2 cellular contexts compared by ENCODE assay signal in the genomic region with DNA sequence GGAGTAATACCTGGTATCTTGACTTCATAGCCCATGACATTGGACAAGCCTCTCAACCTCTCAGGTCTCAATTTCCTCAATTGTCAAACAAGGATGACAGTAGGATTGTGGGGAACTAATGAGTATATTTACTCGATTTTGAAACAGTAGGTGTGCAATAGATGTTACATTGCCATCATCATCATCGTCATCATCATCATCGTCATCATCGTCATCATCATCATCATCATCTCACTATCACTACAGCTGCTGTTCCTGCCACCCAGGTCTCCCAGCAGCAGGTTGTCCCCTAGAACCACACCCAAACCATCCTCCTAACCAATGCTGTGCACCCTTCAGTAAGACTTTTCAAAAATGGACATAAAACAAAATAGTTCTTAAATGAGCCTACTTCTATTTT.
A peak's percentile ranks its signal among the peaks of the same experiment; 100 is the strongest.
TF ChIP-seq lines count a peak whose summit lies in the region.

No MANE protein-coding gene starts in this region.

TF ChIP-seq in GM23338, 12 proteins besides CTCF, POLR2A, EP300 and RAD21 (continues in another document):
- TF ChIP-seq POLR2AphosphoS5 (IDR thresholded peaks at IDR 0.05; ENCODE audit: low read depth) = no peak
- TF ChIP-seq STAT1 (IDR thresholded peaks at IDR 0.05; ENCODE audit: unreplicated experiment) = no peak
- TF ChIP-seq JUNB (IDR thresholded peaks at IDR 0.05; ENCODE audit: unreplicated experiment) = no peak
- no peak for TF ChIP-seq NANOG (IDR thresholded peaks at IDR 0.05; ENCODE audit: borderline replicate concordance)
- no peak for TF ChIP-seq ZNF462 (CRISPR knock-in tag; IDR thresholded peaks at IDR 0.05)
- TF ChIP-seq, protein P1, sequence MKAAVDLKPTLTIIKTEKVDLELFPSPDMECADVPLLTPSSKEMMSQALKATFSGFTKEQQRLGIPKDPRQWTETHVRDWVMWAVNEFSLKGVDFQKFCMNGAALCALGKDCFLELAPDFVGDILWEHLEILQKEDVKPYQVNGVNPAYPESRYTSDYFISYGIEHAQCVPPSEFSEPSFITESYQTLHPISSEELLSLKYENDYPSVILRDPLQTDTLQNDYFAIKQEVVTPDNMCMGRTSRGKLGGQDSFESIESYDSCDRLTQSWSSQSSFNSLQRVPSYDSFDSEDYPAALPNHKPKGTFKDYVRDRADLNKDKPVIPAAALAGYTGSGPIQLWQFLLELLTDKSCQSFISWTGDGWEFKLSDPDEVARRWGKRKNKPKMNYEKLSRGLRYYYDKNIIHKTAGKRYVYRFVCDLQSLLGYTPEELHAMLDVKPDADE (IDR thresholded peaks at IDR 0.05) = no peak
- TF ChIP-seq ZNF114 (CRISPR knock-in tag; IDR thresholded peaks at IDR 0.05) = no peak
- no peak for TF ChIP-seq EZH2 (IDR thresholded peaks at IDR 0.05; ENCODE audit: low read depth, unreplicated experiment)
- TF ChIP-seq ZNF331 (CRISPR knock-in tag; IDR thresholded peaks at IDR 0.05; ENCODE audit: low read depth) = no peak
- no peak for TF ChIP-seq CREB1 (CRISPR knock-in tag; IDR thresholded peaks at IDR 0.05; ENCODE audit: low read depth)

TF ChIP-seq in K562, 482 proteins besides CTCF, POLR2A, EP300 and RAD21:
- TF ChIP-seq ATF3 (IDR thresholded peaks at IDR 0.05) = 0 out of 2 replicates have a peak, but pooled peaks have one; percentile 10
- no peak for TF ChIP-seq ATF3 (CRISPR knock-in tag; conservative IDR thresholded peaks at IDR 0.05)
- TF ChIP-seq, protein P2, sequence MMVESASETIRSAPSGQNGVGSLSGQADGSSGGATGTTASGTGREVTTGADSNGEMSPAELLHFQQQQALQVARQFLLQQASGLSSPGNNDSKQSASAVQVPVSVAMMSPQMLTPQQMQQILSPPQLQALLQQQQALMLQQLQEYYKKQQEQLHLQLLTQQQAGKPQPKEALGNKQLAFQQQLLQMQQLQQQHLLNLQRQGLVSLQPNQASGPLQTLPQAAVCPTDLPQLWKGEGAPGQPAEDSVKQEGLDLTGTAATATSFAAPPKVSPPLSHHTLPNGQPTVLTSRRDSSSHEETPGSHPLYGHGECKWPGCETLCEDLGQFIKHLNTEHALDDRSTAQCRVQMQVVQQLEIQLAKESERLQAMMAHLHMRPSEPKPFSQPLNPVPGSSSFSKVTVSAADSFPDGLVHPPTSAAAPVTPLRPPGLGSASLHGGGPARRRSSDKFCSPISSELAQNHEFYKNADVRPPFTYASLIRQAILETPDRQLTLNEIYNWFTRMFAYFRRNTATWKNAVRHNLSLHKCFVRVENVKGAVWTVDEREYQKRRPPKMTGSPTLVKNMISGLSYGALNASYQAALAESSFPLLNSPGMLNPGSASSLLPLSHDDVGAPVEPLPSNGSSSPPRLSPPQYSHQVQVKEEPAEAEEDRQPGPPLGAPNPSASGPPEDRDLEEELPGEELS (CRISPR knock-in tag; IDR thresholded peaks at IDR 0.05; ENCODE audit: borderline replicate concordance) = no peak
